In the genomic region with DNA sequence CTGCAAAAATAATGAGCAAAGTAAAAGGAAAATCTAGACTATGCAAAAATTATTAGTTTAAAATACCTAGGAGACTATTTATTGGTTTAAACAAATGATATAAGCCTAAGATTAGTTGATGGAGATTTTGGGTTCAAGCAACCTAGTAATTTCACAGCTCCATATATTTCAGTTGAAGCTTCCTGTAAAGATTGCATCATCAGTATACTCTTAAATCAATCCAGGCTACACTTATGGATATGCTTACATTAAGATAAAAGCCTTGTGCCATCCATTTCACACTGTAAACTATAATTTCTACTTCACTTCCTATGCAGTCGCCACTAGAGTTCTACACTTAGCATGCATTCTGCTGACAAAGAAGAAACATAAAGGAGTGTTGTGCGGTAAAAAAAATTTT, we compare ENCODE assay signal across 28 cellular contexts. TPM values are rescaled to one million over a fixed set of nuclear protein-coding genes. Genes with fewer than 3 reads are reported as not detected.
"Had no signal": no experiment of that assay in that cellular context is flagged by ENCODE, and none has a peak within 500 bp of the region (broad histone marks: within the 10 kb centered on the region; RNA-seq: fewer than 3 reads in every experiment).

No MANE protein-coding gene starts in this region.

- FAIRE-seq: kidney had no signal

- ATAC-seq: left cardiac atrium; lower lobe of right lung; natural killer cell treated with Interleukin-12 subunit alpha and Interleukin-12 subunit beta and Interleukin-15 and Interleukin-18, amount 100 ng/mL, for 72 hours; psoas muscle; sciatic nerve; stimulated activated memory B cell treated with anti-CD40 and anti-IgM and Interleukin-4, amounts not matched to agents 10 μg/mL and 1 μg/mL and 100 μg/mL, for 72 hours; upper lobe of right lung had no signal

- DNase-seq: dorsolateral prefrontal cortex; effector CD8-positive, alpha-beta T cell; foreskin melanocyte; head of caudate nucleus; kidney; left cardiac atrium; left ventricle myocardium inferior; lower lobe of right lung; occipital lobe; psoas muscle; retina; spleen; stimulated activated CD4-positive, alpha-beta T cell treated with anti-CD3 and anti-CD28 coated beads, Interleukin-15, amount 100 ng/mL, for 24 hours; stimulated activated CD4-positive, alpha-beta T cell treated with anti-CD3 and anti-CD28 coated beads, Interleukin-1b, Interleukin-23, amount 100 ng/mL, for 48 hours; stimulated activated CD4-positive, alpha-beta T cell treated with anti-CD3 and anti-CD28 coated beads, Interleukin-4, amount 100 ng/mL, for 24 hours; testis; upper lobe of right lung had no signal

- H3K36me3 Mint-ChIP-seq: memory B cell; mesothelial cell of epicardium; natural killer cell treated with Interleukin-12 subunit alpha and Interleukin-12 subunit beta and Interleukin-15 and Interleukin-18, amount 100 ng/mL, for 72 hours; stimulated activated memory B cell treated with anti-CD40 and anti-IgM and Interleukin-4, amounts not matched to agents 10 μg/mL and 1 μg/mL and 100 μg/mL, for 72 hours had no signal

- H3K4me3 Mint-ChIP-seq: memory B cell; mesothelial cell of epicardium; natural killer cell treated with Interleukin-12 subunit alpha and Interleukin-12 subunit beta and Interleukin-15 and Interleukin-18, amount 100 ng/mL, for 72 hours; stimulated activated memory B cell treated with anti-CD40 and anti-IgM and Interleukin-4, amounts not matched to agents 10 μg/mL and 1 μg/mL and 100 μg/mL, for 72 hours; stimulated activated naive CD8-positive, alpha-beta T cell treated with anti-CD3 and anti-CD28 coated beads, Interleukin-15, Interleukin-2, amounts not matched to agents 100 ng/mL and 50 ng/mL, for 24 hours had no signal

- H3K36me3 ChIP-seq: left ventricle myocardium inferior, lower lobe of right lung, spleen, tibial nerve, upper lobe of right lung, vagina had no signal

- H3K27ac ChIP-seq: dorsolateral prefrontal cortex, hepatocyte, left ventricle myocardium inferior, lower lobe of right lung, parathyroid adenoma, psoas muscle, spleen, testis, tibial nerve, upper lobe of right lung, vagina had no signal

- H3K4me2 ChIP-seq: hepatocyte had no signal

- H3K9me3 Mint-ChIP-seq: memory B cell; natural killer cell treated with Interleukin-12 subunit alpha and Interleukin-12 subunit beta and Interleukin-15 and Interleukin-18, amount 100 ng/mL, for 72 hours; stimulated activated memory B cell treated with anti-CD40 and anti-IgM and Interleukin-4, amounts not matched to agents 10 μg/mL and 1 μg/mL and 100 μg/mL, for 72 hours; stimulated activated naive CD8-positive, alpha-beta T cell treated with anti-CD3 and anti-CD28 coated beads, Interleukin-15, Interleukin-2, amounts not matched to agents 100 ng/mL and 50 ng/mL, for 24 hours had no signal

- H3K27ac Mint-ChIP-seq: memory B cell; mesothelial cell of epicardium; natural killer cell treated with Interleukin-12 subunit alpha and Interleukin-12 subunit beta and Interleukin-15 and Interleukin-18, amount 100 ng/mL, for 72 hours; stimulated activated memory B cell treated with anti-CD40 and anti-IgM and Interleukin-4, amounts not matched to agents 10 μg/mL and 1 μg/mL and 100 μg/mL, for 72 hours; stimulated activated naive CD8-positive, alpha-beta T cell treated with anti-CD3 and anti-CD28 coated beads, Interleukin-15, Interleukin-2, amounts not matched to agents 100 ng/mL and 50 ng/mL, for 24 hours had no signal

- H2AFZ ChIP-seq: hepatocyte, parathyroid adenoma had no signal

- H3K27me3 ChIP-seq: dorsolateral prefrontal cortex, hepatocyte, spleen, testis, tibial nerve, upper lobe of right lung, vagina had no signal

- H3K9ac ChIP-seq: parathyroid adenoma had no signal

- H3K27me3 Mint-ChIP-seq: memory B cell; natural killer cell treated with Interleukin-12 subunit alpha and Interleukin-12 subunit beta and Interleukin-15 and Interleukin-18, amount 100 ng/mL, for 72 hours; stimulated activated memory B cell treated with anti-CD40 and anti-IgM and Interleukin-4, amounts not matched to agents 10 μg/mL and 1 μg/mL and 100 μg/mL, for 72 hours; stimulated activated naive CD8-positive, alpha-beta T cell treated with anti-CD3 and anti-CD28 coated beads, Interleukin-15, Interleukin-2, amounts not matched to agents 100 ng/mL and 50 ng/mL, for 24 hours had no signal

- H3K4me1 Mint-ChIP-seq: memory B cell had no signal

- H3K79me2 ChIP-seq: hepatocyte, parathyroid adenoma had no signal

- H3K4me1 ChIP-seq: left ventricle myocardium inferior, lower lobe of right lung, parathyroid adenoma, psoas muscle, spleen, testis, tibial nerve, upper lobe of right lung, vagina had no signal

- H3K4me3 ChIP-seq: dorsolateral prefrontal cortex, hepatocyte, left ventricle myocardium inferior, lower lobe of right lung, psoas muscle, spleen, testis, tibial nerve, upper lobe of right lung, vagina had no signal

- H3K9me3 ChIP-seq: left ventricle myocardium inferior, lower lobe of right lung, psoas muscle, spleen, testis, tibial nerve, upper lobe of right lung, vagina had no signal

RNA-seq across cellular contexts. Expression of gene LIX1, which starts 7.3 kb away (rescaled TPM):
- total RNA-seq: left ventricle myocardium inferior; lower lobe of right lung; natural killer cell treated with Interleukin-12 subunit alpha and Interleukin-12 subunit beta and Interleukin-15 and Interleukin-18, amount 100 ng/mL, for 72 hours; psoas muscle; sciatic nerve; testis; upper lobe of right lung; vagina had no signal
- polyA plus RNA-seq: esophagus had no signal
